In the genomic region with DNA sequence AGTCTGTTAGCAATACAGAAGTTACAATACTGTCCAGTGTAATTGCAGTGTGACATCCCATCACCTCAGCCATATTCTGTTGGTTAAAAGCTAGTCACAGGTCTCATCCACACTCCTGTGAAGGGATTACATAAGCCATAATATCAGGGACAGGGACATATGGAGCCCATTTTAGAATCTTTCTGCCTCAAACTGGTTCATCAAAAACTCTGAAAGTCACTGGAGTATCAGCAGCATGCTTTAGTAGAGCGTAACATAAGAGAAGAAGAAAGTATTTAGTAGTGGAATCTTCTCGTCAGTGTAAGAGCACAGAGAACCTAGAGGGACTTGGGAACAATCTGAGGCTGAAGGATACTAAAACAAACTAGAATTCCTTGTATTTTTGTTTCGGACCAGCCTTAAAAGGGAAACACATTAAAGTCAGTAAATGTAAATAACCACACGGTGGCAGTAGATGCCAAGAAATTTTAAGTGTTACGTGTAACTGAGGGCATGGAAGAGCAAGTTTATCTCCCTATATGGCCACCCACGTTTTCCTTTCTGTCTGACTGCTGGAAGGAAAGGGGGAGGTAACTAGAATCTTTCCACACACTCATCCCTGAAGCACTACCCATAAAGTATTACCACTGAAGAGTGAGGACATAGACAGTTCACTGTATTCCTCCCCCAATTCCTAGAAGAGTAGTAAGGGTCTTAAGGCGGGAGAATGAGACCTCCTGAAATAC, we compare ENCODE assay signal across 1 cellular context.
TF ChIP-seq lines count a peak whose summit lies in the region.

No MANE protein-coding gene starts in this region.

TF ChIP-seq in IMR-90, 13 proteins besides CTCF, POLR2A, EP300 and RAD21 (continued from another document):
- TF ChIP-seq MXI1 (IDR thresholded peaks at IDR 0.05; ENCODE audit: borderline replicate concordance, low read depth, low read length): peak; percentile 92
- TF ChIP-seq RCOR1 (IDR thresholded peaks at IDR 0.05; ENCODE audit: insufficient replicate concordance, low read length): no peak
- no peak for TF ChIP-seq ELK1 (IDR thresholded peaks at IDR 0.05; ENCODE audit: borderline replicate concordance, low read depth, low read length)
- 0 out of 2 replicates have a peak, but pooled peaks have one; percentile 24 for TF ChIP-seq MAZ (IDR thresholded peaks at IDR 0.05; ENCODE audit: borderline replicate concordance, low read depth, low read length)
TF ChIP-seq in IMR-90: peak in this region for 4.
